ENCODE assay signal across 30 cellular contexts in genomic region chr15:98694153-98694552, GRCh38.
"Had no signal": no experiment of that assay in that cellular context is flagged by ENCODE, and none has a peak within 500 bp of the region (broad histone marks: within the 10 kb centered on the region; RNA-seq: fewer than 3 reads in every experiment).

No MANE protein-coding gene starts in this region.

- ATAC-seq: activated CD4-positive, CD25-positive, alpha-beta regulatory T cell treated with anti-CD3 and anti-CD28 coated beads, Interleukin-2, amount 50 U/mL, for 24 hours; body of pancreas; left lung; lower lobe of right lung; naive thymus-derived CD8-positive, alpha-beta T cell; sciatic nerve; stimulated activated naive CD8-positive, alpha-beta T cell treated with anti-CD3 and anti-CD28 coated beads, Interleukin-15, Interleukin-2, amounts not matched to agents 100 U/mL and 50 U/mL, for 24 hours had no signal

- H3K36me3 ChIP-seq: adrenal gland, cardiac muscle cell, esophagus squamous epithelium, left lung, lower lobe of right lung, neutrophil, transverse colon had no signal

- H3K9me3 ChIP-seq: adrenal gland, body of pancreas, esophagus squamous epithelium, left lung, lower lobe of right lung, neutrophil, testis, transverse colon had no signal

- DNase-seq: activated CD4-positive, alpha-beta memory T cell treated with anti-CD3 and anti-CD28 coated beads for 36 hours; activated CD4-positive, alpha-beta T cell treated with anti-CD3 and anti-CD28 coated beads for 48 hours; activated CD8-positive, alpha-beta memory T cell treated with anti-CD3 and anti-CD28 coated beads, Interleukin-2, amount 50 U/mL, for 4 hours; activated effector memory CD4-positive, alpha-beta T cell treated with anti-CD3 and anti-CD28 coated beads, Interleukin-2, amount 50 U/mL, for 16 hours; activated naive CD4-positive, alpha-beta T cell treated with anti-CD3 and anti-CD28 coated beads for 36 hours; activated naive CD8-positive, alpha-beta T cell treated with anti-CD3 and anti-CD28 coated beads for 36 hours; activated T-cell treated with anti-CD3 and anti-CD28 coated beads, Interleukin-2, amount 50 U/mL, for 1 hour; adrenal gland; aorta; body of pancreas; cerebellar nuclear complex; dorsolateral prefrontal cortex; esophagus squamous epithelium; foreskin melanocyte; kidney glomerular epithelial cell; left lung; lower lobe of right lung; mesenchymal stem cell; naive thymus-derived CD8-positive, alpha-beta T cell; stimulated activated CD4-positive, alpha-beta T cell treated with anti-CD3 and anti-CD28 coated beads, Interleukin-12 subunit alpha, Interleukin-12 subunit beta, amount 100 ng/mL, for 4 hours; stimulated activated CD4-positive, alpha-beta T cell treated with anti-CD3 and anti-CD28 coated beads, Interleukin-4, amount 100 ng/mL, for 1 hour; stimulated activated naive CD8-positive, alpha-beta T cell treated with anti-CD3 and anti-CD28 coated beads, Interleukin-15, Interleukin-2, amounts not matched to agents 100 U/mL and 50 U/mL, for 24 hours; testis; transverse colon had no signal

- H3K4me3 ChIP-seq: adrenal gland, body of pancreas, cardiac muscle cell, coronary artery, dorsolateral prefrontal cortex, esophagus squamous epithelium, left lung, lower lobe of right lung, skin epidermis, testis, transverse colon had no signal

- H3K27ac ChIP-seq: adrenal gland, body of pancreas, cardiac muscle cell, coronary artery, dorsolateral prefrontal cortex, esophagus squamous epithelium, left lung, lower lobe of right lung, neutrophil, skin epidermis, testis, transverse colon had no signal

- H3K27me3 ChIP-seq: adrenal gland, body of pancreas, cardiac muscle cell, dorsolateral prefrontal cortex, esophagus squamous epithelium, left lung, neutrophil, testis, transverse colon had no signal
